ENCODE assay signal across 10 cellular contexts in genomic region chr1:184160236-184160635, GRCh38.
DNase-seq lines count a peak whose midpoint lies in the region; ATAC-seq and TF ChIP-seq lines count a peak whose summit lies in the region.
"Had no signal": no experiment of that assay in that cellular context is flagged by ENCODE, and none has a peak within 500 bp of the region (broad histone marks: within the 10 kb centered on the region; RNA-seq: fewer than 3 reads in every experiment).

No MANE protein-coding gene starts in this region.

- intact Hi-C loops in upper lobe of right lung (cut with DNase I) = no loop called here

- no peak for TF ChIP-seq CTCF in OCI-LY3 (IDR thresholded peaks at IDR 0.05; ENCODE audit: low read depth, low read length)
- TF ChIP-seq CTCF in upper lobe of right lung (IDR thresholded peaks at IDR 0.05) = no peak
- TF ChIP-seq CTCF in gastroesophageal sphincter (IDR thresholded peaks at IDR 0.05) = no peak

- H3K9me3 ChIP-seq in OCI-LY3 (ENCODE audit: insufficient read depth, low read length) (peaks cover 6% of the 10 kb centered on the region; the same call in 1 of the 2 replicates), upper lobe of right lung (no peaks in the 10 kb centered on the region), gastroesophageal sphincter (no peaks in the 10 kb centered on the region)
- H3K9me3 ChIP-seq: Peyer's patch had no signal

- TF ChIP-seq POLR2A in gastroesophageal sphincter (IDR thresholded peaks at IDR 0.05) = no peak

- peak; percentile 28 for ATAC-seq in upper lobe of right lung
- ATAC-seq in gastroesophageal sphincter = no peak
- ATAC-seq: left lobe of liver had no signal

- 60 to 97% methylated on average over 1 to 2 of the region's 2 CpGs for WGBS in gastroesophageal sphincter (ENCODE audit: low coverage in 1 of 2), 2 donors

- H3K36me3 ChIP-seq in OCI-LY3 (replicated peaks; ENCODE audit: low read depth, low read length) (peaks cover 5% of the 10 kb centered on the region), upper lobe of right lung (no peaks in the 10 kb centered on the region), gastroesophageal sphincter (no peaks in the 10 kb centered on the region)
- H3K36me3 ChIP-seq: Peyer's patch had no signal

- H3K27ac ChIP-seq in OCI-LY3 (ENCODE audit: low read length) = peak overlapping the region; percentile 72
- H3K27ac ChIP-seq in upper lobe of right lung = peak overlapping the region; percentile 8
- no peak overlapping the region for H3K27ac ChIP-seq in gastroesophageal sphincter

- no peak for TF ChIP-seq EP300 in gastroesophageal sphincter (IDR thresholded peaks at IDR 0.05)

- peak overlapping the region; percentile 14; the same call in 1 of the 2 replicates for H3K4me2 ChIP-seq in OCI-LY3 (ENCODE audit: low read length)

- no peaks in the 10 kb centered on the region for H4K20me1 ChIP-seq in OCI-LY3 (ENCODE audit: insufficient read depth, low read length)

- peaks cover 54% of the 10 kb centered on the region for H3K4me1 ChIP-seq in OCI-LY3 (ENCODE audit: low read length)
- H3K4me1 ChIP-seq in upper lobe of right lung = peaks cover 22% of the 10 kb centered on the region
- H3K4me1 ChIP-seq in gastroesophageal sphincter = peaks cover 0 to 22% (median 0%) of the 10 kb centered on the region in 3 donors
- H3K4me1 ChIP-seq: Peyer's patch had no signal

- DNase-seq in stimulated activated naive CD4-positive, alpha-beta T cell treated with Interleukin-2 at 50 U/mL for 16 hours (lab: John Stamatoyannopoulos, UW) = peak; percentile 44
- no peak for DNase-seq in stimulated activated naive CD4-positive, alpha-beta T cell (lab: John Stamatoyannopoulos, UW)
- peak; percentile 73 for DNase-seq in fibroblast of peridontal ligament (ENCODE audit: extremely low read depth)
- DNase-seq in upper lobe of right lung = no peak
- DNase-seq in SW 1271 (lab: John Stamatoyannopoulos, UW) = no peak
- no peak for DNase-seq in A172 (ENCODE audit: low spot score)
- DNase-seq: Peyer's patch had no signal

- no peaks in the 10 kb centered on the region for H3K79me2 ChIP-seq in OCI-LY3 (ENCODE audit: low read length)

- H2AFZ ChIP-seq in OCI-LY3 (ENCODE audit: low read depth, low read length) = no peak overlapping the region

- H3K27me3 ChIP-seq in OCI-LY3 (ENCODE audit: low read depth, low read length) = no peaks in the 10 kb centered on the region
- H3K27me3 ChIP-seq in upper lobe of right lung = no peaks in the 10 kb centered on the region
- no peaks in the 10 kb centered on the region for H3K27me3 ChIP-seq in gastroesophageal sphincter
- H3K27me3 ChIP-seq: Peyer's patch had no signal

- H3K9ac ChIP-seq in OCI-LY3 (ENCODE audit: low read length) = no peak overlapping the region

- H3K4me3 ChIP-seq in OCI-LY3 (ENCODE audit: low read length) (no peak overlapping the region), upper lobe of right lung (no peak overlapping the region), gastroesophageal sphincter (no peak overlapping the region)
- H3K4me3 ChIP-seq: Peyer's patch had no signal

Comparison
In these comparisons a context has a peak if more than half of its experiments do, and no peak if none do; other contexts are left out.
1. DNase-seq: peak in stimulated activated naive CD4-positive, alpha-beta T cell treated with Interleukin-2 at 50 U/mL for 16 hours (single experiment) and fibroblast of peridontal ligament (single experiment); none in stimulated activated naive CD4-positive, alpha-beta T cell (0 of 6), upper lobe of right lung (single experiment), SW 1271 (0 of 2) and A172 (single experiment).
2. H3K27ac ChIP-seq: peak in OCI-LY3 (single experiment) and upper lobe of right lung (single experiment); none in gastroesophageal sphincter (0 of 4).